ENCODE assay signal across 1 cellular context in the genomic region with DNA sequence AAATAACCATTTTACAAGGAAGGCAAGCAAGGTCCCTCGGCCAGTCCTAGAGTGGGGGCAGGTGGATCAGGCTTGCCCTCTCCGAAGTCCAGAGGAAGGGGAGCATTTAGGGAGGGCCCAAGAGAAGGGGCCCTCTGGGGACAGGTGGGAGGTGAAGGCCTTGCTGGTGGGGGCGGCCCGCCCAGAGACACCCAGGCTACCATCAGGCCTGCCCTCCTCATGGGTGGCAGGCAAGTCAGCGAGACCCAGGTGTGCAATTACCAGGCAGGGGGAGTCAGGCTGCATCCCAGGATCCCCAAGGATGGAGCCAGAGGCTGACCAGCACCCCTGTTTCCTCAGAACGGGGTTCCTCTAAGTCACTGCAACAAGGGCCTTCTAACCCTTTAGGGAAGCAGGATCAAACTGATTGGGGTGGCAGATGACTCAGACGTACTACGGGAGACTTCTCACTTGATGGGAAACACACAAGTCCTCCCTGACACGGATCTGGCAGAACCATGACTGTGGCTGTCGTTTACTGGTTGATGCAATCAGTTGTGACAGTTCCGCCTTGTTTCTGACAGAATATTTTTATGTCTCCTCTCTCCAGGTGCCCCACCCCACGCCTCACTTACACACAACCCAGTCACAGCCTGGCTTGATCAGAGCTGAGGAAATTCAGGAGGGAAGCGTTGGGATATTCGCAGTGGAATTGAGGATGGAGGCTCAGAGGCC.
TF ChIP-seq lines count a peak whose summit lies in the region.

No MANE protein-coding gene starts in this region.

TF ChIP-seq in K562, 482 proteins besides CTCF, POLR2A, EP300 and RAD21 (continued from another document and continues in another):
- TF ChIP-seq, protein P1, sequence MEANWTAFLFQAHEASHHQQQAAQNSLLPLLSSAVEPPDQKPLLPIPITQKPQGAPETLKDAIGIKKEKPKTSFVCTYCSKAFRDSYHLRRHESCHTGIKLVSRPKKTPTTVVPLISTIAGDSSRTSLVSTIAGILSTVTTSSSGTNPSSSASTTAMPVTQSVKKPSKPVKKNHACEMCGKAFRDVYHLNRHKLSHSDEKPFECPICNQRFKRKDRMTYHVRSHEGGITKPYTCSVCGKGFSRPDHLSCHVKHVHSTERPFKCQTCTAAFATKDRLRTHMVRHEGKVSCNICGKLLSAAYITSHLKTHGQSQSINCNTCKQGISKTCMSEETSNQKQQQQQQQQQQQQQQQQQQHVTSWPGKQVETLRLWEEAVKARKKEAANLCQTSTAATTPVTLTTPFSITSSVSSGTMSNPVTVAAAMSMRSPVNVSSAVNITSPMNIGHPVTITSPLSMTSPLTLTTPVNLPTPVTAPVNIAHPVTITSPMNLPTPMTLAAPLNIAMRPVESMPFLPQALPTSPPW (CRISPR knock-in tag; IDR thresholded peaks at IDR 0.05) = 0 out of 2 replicates have a peak, but pooled peaks have one; percentile 20
- TF ChIP-seq SPI1 (IDR thresholded peaks at IDR 0.05; ENCODE audit: borderline replicate concordance, low read depth, low read length) = no peak
- no peak for TF ChIP-seq MECOM (CRISPR knock-in tag; IDR thresholded peaks at IDR 0.05)
- no peak for TF ChIP-seq FOXM1 (IDR thresholded peaks at IDR 0.05; ENCODE audit: low read depth)
- TF ChIP-seq FOXM1 (CRISPR knock-in tag; IDR thresholded peaks at IDR 0.05; ENCODE audit: low read depth) = no peak
- TF ChIP-seq, protein P2, sequence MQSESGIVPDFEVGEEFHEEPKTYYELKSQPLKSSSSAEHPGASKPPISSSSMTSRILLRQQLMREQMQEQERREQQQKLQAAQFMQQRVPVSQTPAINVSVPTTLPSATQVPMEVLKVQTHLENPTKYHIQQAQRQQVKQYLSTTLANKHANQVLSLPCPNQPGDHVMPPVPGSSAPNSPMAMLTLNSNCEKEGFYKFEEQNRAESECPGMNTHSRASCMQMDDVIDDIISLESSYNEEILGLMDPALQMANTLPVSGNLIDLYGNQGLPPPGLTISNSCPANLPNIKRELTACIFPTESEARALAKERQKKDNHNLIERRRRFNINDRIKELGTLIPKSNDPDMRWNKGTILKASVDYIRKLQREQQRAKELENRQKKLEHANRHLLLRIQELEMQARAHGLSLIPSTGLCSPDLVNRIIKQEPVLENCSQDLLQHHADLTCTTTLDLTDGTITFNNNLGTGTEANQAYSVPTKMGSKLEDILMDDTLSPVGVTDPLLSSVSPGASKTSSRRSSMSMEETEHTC (IDR thresholded peaks at IDR 0.05) = no peak
- no peak for TF ChIP-seq PPARD (CRISPR knock-in tag; IDR thresholded peaks at IDR 0.05)
- TF ChIP-seq SOX6 (IDR thresholded peaks at IDR 0.05) = no peak
- TF ChIP-seq OTX1 (CRISPR knock-in tag; IDR thresholded peaks at IDR 0.05) = no peak
- no peak for TF ChIP-seq FOXA3 (CRISPR knock-in tag; conservative IDR thresholded peaks at IDR 0.05 in 1 of 2, IDR thresholded peaks at IDR 0.05 in 1 of 2)
- TF ChIP-seq RHOXF2B (CRISPR knock-in tag; conservative IDR thresholded peaks at IDR 0.05) = no peak
- TF ChIP-seq, protein P3, sequence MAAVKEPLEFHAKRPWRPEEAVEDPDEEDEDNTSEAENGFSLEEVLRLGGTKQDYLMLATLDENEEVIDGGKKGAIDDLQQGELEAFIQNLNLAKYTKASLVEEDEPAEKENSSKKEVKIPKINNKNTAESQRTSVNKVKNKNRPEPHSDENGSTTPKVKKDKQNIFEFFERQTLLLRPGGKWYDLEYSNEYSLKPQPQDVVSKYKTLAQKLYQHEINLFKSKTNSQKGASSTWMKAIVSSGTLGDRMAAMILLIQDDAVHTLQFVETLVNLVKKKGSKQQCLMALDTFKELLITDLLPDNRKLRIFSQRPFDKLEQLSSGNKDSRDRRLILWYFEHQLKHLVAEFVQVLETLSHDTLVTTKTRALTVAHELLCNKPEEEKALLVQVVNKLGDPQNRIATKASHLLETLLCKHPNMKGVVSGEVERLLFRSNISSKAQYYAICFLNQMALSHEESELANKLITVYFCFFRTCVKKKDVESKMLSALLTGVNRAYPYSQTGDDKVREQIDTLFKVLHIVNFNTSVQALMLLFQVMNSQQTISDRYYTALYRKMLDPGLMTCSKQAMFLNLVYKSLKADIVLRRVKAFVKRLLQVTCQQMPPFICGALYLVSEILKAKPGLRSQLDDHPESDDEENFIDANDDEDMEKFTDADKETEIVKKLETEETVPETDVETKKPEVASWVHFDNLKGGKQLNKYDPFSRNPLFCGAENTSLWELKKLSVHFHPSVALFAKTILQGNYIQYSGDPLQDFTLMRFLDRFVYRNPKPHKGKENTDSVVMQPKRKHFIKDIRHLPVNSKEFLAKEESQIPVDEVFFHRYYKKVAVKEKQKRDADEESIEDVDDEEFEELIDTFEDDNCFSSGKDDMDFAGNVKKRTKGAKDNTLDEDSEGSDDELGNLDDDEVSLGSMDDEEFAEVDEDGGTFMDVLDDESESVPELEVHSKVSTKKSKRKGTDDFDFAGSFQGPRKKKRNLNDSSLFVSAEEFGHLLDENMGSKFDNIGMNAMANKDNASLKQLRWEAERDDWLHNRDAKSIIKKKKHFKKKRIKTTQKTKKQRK (IDR thresholded peaks at IDR 0.05; ENCODE audit: borderline replicate concordance, low read depth, low read length) = no peak
- no peak for TF ChIP-seq RBM17 (IDR thresholded peaks at IDR 0.05; ENCODE audit: borderline replicate concordance, low read depth, low read length)
- no peak for TF ChIP-seq GTF2F1 (IDR thresholded peaks at IDR 0.05; ENCODE audit: low read depth, low read length)
- TF ChIP-seq U2AF1 (optimal IDR thresholded peaks at IDR 0.05; ENCODE audit: low read depth, low read length) = no peak
- TF ChIP-seq ZNF584 (CRISPR knock-in tag; IDR thresholded peaks at IDR 0.05; ENCODE audit: low read depth) = no peak
- no peak for TF ChIP-seq TGIF2 (CRISPR knock-in tag; IDR thresholded peaks at IDR 0.05)
- no peak for TF ChIP-seq SNRNP70 (optimal IDR thresholded peaks at IDR 0.05; ENCODE audit: low read depth, low read length)
- TF ChIP-seq, protein P4, sequence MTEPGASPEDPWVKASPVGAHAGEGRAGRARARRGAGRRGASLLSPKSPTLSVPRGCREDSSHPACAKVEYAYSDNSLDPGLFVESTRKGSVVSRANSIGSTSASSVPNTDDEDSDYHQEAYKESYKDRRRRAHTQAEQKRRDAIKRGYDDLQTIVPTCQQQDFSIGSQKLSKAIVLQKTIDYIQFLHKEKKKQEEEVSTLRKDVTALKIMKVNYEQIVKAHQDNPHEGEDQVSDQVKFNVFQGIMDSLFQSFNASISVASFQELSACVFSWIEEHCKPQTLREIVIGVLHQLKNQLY (CRISPR knock-in tag; conservative IDR thresholded peaks at IDR 0.05) = no peak
- no peak for TF ChIP-seq SAFB (IDR thresholded peaks at IDR 0.05; ENCODE audit: borderline replicate concordance, low read depth, low read length)
- TF ChIP-seq TAF15 (IDR thresholded peaks at IDR 0.05; ENCODE audit: low read depth, low read length) = no peak
- TF ChIP-seq ZNF507 (tag; conservative IDR thresholded peaks at IDR 0.05) = no peak
- TF ChIP-seq ZNF165 (CRISPR knock-in tag; IDR thresholded peaks at IDR 0.05; ENCODE audit: borderline replicate concordance) = no peak
- TF ChIP-seq, protein P5, sequence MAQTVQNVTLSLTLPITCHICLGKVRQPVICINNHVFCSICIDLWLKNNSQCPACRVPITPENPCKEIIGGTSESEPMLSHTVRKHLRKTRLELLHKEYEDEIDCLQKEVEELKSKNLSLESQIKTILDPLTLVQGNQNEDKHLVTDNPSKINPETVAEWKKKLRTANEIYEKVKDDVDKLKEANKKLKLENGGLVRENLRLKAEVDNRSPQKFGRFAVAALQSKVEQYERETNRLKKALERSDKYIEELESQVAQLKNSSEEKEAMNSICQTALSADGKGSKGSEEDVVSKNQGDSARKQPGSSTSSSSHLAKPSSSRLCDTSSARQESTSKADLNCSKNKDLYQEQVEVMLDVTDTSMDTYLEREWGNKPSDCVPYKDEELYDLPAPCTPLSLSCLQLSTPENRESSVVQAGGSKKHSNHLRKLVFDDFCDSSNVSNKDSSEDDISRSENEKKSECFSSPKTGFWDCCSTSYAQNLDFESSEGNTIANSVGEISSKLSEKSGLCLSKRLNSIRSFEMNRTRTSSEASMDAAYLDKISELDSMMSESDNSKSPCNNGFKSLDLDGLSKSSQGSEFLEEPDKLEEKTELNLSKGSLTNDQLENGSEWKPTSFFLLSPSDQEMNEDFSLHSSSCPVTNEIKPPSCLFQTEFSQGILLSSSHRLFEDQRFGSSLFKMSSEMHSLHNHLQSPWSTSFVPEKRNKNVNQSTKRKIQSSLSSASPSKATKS (CRISPR knock-in tag; IDR thresholded peaks at IDR 0.05) = no peak
- TF ChIP-seq SRSF9 (IDR thresholded peaks at IDR 0.05; ENCODE audit: borderline replicate concordance, low read depth, low read length) = no peak
- TF ChIP-seq, protein P6, sequence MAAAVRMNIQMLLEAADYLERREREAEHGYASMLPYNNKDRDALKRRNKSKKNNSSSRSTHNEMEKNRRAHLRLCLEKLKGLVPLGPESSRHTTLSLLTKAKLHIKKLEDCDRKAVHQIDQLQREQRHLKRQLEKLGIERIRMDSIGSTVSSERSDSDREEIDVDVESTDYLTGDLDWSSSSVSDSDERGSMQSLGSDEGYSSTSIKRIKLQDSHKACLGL (CRISPR knock-in tag; IDR thresholded peaks at IDR 0.05; ENCODE audit: borderline replicate concordance, poor library complexity, severe bottlenecking) = no peak
- TF ChIP-seq TCF7 (IDR thresholded peaks at IDR 0.05; ENCODE audit: borderline replicate concordance) = no peak
- no peak for TF ChIP-seq CREB1 (IDR thresholded peaks at IDR 0.05)
- TF ChIP-seq CREB1 (CRISPR knock-in tag; IDR thresholded peaks at IDR 0.05) = no peak
- no peak for TF ChIP-seq ZNF41 (CRISPR knock-in tag; conservative IDR thresholded peaks at IDR 0.05)
- TF ChIP-seq, protein P7, sequence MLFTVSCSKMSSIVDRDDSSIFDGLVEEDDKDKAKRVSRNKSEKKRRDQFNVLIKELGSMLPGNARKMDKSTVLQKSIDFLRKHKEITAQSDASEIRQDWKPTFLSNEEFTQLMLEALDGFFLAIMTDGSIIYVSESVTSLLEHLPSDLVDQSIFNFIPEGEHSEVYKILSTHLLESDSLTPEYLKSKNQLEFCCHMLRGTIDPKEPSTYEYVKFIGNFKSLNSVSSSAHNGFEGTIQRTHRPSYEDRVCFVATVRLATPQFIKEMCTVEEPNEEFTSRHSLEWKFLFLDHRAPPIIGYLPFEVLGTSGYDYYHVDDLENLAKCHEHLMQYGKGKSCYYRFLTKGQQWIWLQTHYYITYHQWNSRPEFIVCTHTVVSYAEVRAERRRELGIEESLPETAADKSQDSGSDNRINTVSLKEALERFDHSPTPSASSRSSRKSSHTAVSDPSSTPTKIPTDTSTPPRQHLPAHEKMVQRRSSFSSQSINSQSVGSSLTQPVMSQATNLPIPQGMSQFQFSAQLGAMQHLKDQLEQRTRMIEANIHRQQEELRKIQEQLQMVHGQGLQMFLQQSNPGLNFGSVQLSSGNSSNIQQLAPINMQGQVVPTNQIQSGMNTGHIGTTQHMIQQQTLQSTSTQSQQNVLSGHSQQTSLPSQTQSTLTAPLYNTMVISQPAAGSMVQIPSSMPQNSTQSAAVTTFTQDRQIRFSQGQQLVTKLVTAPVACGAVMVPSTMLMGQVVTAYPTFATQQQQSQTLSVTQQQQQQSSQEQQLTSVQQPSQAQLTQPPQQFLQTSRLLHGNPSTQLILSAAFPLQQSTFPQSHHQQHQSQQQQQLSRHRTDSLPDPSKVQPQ (CRISPR knock-in tag; IDR thresholded peaks at IDR 0.05; ENCODE audit: borderline replicate concordance) = no peak
- no peak for TF ChIP-seq ZNF324 (CRISPR knock-in tag; IDR thresholded peaks at IDR 0.05)
- TF ChIP-seq FOXP1 (CRISPR knock-in tag; IDR thresholded peaks at IDR 0.05) = no peak
- TF ChIP-seq, protein P8, sequence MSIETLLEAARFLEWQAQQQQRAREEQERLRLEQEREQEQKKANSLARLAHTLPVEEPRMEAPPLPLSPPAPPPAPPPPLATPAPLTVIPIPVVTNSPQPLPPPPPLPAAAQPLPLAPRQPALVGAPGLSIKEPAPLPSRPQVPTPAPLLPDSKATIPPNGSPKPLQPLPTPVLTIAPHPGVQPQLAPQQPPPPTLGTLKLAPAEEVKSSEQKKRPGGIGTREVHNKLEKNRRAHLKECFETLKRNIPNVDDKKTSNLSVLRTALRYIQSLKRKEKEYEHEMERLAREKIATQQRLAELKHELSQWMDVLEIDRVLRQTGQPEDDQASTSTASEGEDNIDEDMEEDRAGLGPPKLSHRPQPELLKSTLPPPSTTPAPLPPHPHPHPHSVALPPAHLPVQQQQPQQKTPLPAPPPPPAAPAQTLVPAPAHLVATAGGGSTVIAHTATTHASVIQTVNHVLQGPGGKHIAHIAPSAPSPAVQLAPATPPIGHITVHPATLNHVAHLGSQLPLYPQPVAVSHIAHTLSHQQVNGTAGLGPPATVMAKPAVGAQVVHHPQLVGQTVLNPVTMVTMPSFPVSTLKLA (conservative IDR thresholded peaks at IDR 0.05) = peak in 1 of 2 experiments; percentile 49; a peak in 1 of 4 replicates
- no peak for TF ChIP-seq SNIP1 (IDR thresholded peaks at IDR 0.05; ENCODE audit: low read depth)
- no peak for TF ChIP-seq CBX1 (IDR thresholded peaks at IDR 0.05; ENCODE audit: low read depth)
- TF ChIP-seq ZNF347 (CRISPR knock-in tag; IDR thresholded peaks at IDR 0.05; ENCODE audit: low read depth) = no peak
- TF ChIP-seq ARHGAP35 (IDR thresholded peaks at IDR 0.05; ENCODE audit: partially characterized antibody) = no peak
- TF ChIP-seq COPS2 (conservative IDR thresholded peaks at IDR 0.05) = no peak
- no peak for TF ChIP-seq ZNF282 (CRISPR knock-in tag; IDR thresholded peaks at IDR 0.05)
- TF ChIP-seq, protein P9, sequence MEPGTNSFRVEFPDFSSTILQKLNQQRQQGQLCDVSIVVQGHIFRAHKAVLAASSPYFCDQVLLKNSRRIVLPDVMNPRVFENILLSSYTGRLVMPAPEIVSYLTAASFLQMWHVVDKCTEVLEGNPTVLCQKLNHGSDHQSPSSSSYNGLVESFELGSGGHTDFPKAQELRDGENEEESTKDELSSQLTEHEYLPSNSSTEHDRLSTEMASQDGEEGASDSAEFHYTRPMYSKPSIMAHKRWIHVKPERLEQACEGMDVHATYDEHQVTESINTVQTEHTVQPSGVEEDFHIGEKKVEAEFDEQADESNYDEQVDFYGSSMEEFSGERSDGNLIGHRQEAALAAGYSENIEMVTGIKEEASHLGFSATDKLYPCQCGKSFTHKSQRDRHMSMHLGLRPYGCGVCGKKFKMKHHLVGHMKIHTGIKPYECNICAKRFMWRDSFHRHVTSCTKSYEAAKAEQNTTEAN (CRISPR knock-in tag; IDR thresholded peaks at IDR 0.05) = no peak
- no peak for TF ChIP-seq ZNF695 (CRISPR knock-in tag; IDR thresholded peaks at IDR 0.05)
- TF ChIP-seq BDP1 (IDR thresholded peaks at IDR 0.05; ENCODE audit: insufficient read depth, insufficient read length) = no peak
- no peak for TF ChIP-seq PURB (CRISPR knock-in tag; IDR thresholded peaks at IDR 0.05; ENCODE audit: low read depth)
- no peak for TF ChIP-seq TEAD1 (CRISPR knock-in tag; IDR thresholded peaks at IDR 0.05)
- TF ChIP-seq DDX20 (tag; IDR thresholded peaks at IDR 0.05; ENCODE audit: low read depth) = no peak
